7 cellular contexts compared by ENCODE assay signal in the genomic region with DNA sequence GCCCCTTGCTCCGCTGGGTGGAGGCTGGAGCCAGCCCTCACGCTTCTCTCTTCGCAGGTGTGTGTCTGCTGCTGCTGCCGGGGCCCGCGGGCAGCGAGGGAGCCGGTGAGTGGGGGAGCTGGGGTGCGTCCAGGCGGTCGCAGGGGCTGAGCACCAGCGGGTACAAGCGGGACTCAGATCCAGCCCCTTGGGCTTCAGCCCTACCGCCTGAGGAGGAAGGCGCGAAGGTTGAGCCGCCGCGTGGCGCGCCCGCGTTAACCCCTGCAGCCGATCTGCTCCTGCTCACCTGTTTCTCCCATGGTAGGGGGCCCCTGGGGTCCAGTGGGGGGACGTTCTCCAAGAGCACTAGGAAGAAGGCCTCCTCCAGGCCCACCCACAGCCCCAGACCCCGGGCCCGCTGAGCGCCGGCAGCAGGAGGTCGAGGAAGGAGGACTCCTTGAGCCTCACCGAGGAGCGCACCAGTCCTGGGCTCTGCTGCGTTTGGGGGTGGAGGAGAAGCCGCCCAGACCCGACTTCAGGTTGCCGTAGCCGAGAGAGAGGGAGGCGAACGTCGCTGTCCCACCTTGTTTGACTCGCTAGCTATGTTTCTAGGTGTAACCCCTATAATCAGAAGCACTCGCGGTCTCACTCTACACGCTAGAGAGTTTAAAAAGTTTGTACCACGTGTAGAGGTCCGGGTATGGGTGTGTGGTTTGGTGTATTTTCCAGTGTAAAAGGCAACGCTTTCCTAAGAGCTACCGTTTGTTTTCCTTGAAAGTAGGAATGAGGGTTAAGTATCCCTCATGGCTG. TPM values are rescaled to one million over a fixed set of nuclear protein-coding genes. Genes with fewer than 3 reads are reported as not detected.
DNase-seq lines count a peak whose midpoint lies in the region; ATAC-seq and TF ChIP-seq lines count a peak whose summit lies in the region.

No MANE protein-coding gene starts in this region.

- H3K27ac ChIP-seq in stomach = no peak overlapping the region

- in situ Hi-C loops in astrocyte of the spinal cord (cut with HindIII; ENCODE audit: low sequenced_read_pairs) = no loop called here

- peaks cover 38% of the 10 kb centered on the region for H3K27me3 ChIP-seq in H7 (ENCODE audit: control insufficient read depth, insufficient read depth, low read length)
- no peaks in the 10 kb centered on the region for H3K27me3 ChIP-seq in MG63
- H3K27me3 ChIP-seq in stomach = peaks cover 0 to 64% (median 29%) of the 10 kb centered on the region in 3 donors

- ATAC-seq in GM18505 (IDR thresholded peaks at IDR 0.05; ENCODE audit: unreplicated experiment) = peak; percentile 29
- no peak for ATAC-seq in GM18861 (IDR thresholded peaks at IDR 0.05; ENCODE audit: unreplicated experiment)

- H3K4me1 ChIP-seq in stomach = peaks cover 17 to 23% (median 19%) of the 10 kb centered on the region in 4 donors

- TF ChIP-seq CTCF in astrocyte of the spinal cord (IDR thresholded peaks at IDR 0.05; ENCODE audit: low read depth, low read length) (no peak), stomach (IDR thresholded peaks at IDR 0.05) (no peak)

- DNase-seq in H7 = peak; percentile 73
- no peak for DNase-seq in MG63
- no peak for DNase-seq in astrocyte of the spinal cord (ENCODE audit: low read depth, low spot score)
- peak; percentile 8 for DNase-seq in kidney tubule cell (ENCODE audit: low spot score)
- DNase-seq in stomach = no peak

- no peak for TF ChIP-seq POLR2A in GM18505 (IDR thresholded peaks at IDR 0.05; ENCODE audit: borderline replicate concordance, extremely low read depth, insufficient read depth, insufficient read length)
- TF ChIP-seq POLR2A in stomach (IDR thresholded peaks at IDR 0.05) = no peak

- H3K36me3 ChIP-seq in H7 (replicated peaks; ENCODE audit: control insufficient read depth, insufficient read depth, low read length) (no peaks in the 10 kb centered on the region), MG63 (no peaks in the 10 kb centered on the region), stomach (no peaks in the 10 kb centered on the region)

- WGBS in stomach, 5 donors = 3 to 6% (median 4%) methylated on average over 20 to 48 of the region's 48 CpGs

- intact Hi-C loops in stomach (cut with DNase I; ENCODE audit: low total_unique reads) = no loop called here

- H3K9me3 ChIP-seq in MG63 = no peaks in the 10 kb centered on the region
- H3K9me3 ChIP-seq in stomach = no peaks in the 10 kb centered on the region

- H3K4me3 ChIP-seq in H7 (ENCODE audit: insufficient read depth, low read depth, low read length) = peak overlapping the region; percentile 68
- H3K4me3 ChIP-seq in MG63 = peak overlapping the region; percentile 43
- H3K4me3 ChIP-seq in astrocyte of the spinal cord (ENCODE audit: low read depth, low read length) = peak overlapping the region; percentile 45
- H3K4me3 ChIP-seq in stomach = peak overlapping the region; percentile 54 to 72 (median 63)

- no peak for TF ChIP-seq EP300 in stomach (IDR thresholded peaks at IDR 0.05)

RNA-seq across cellular contexts. Expression of a gene that starts 0.8 kb away (rescaled TPM):
- 9.4 and 11.4 TPM in 2 replicates for total RNA-seq in H7 (2014; rRNA removed; shearing (Covaris generic))
- 6.2 and 7.0 TPM in 2 replicates for total RNA-seq in MG63 (2014; rRNA removed; shearing (Covaris generic); ENCODE audit: low replicate concordance)
- 1 to 10 TPM in 2 of 5 donors, not detected in 3; 2.6 to 3.0 TPM for total RNA-seq in stomach
- 1 to 10 TPM in 1 of 3 donors, under 1 TPM in 2; 0.25 to 1.2 (median 0.50) TPM for polyA plus RNA-seq in stomach

Comparison
In these comparisons a context has a peak if more than half of its experiments do, and no peak if none do; other contexts are left out.
1. DNase-seq: peak in H7 (single experiment) and kidney tubule cell (single experiment); none in MG63 (single experiment), astrocyte of the spinal cord (single experiment) and stomach (single experiment).
2. Peak in every context shown above with its lines, with median percentiles within 50 percentile points of each other: H3K4me3 ChIP-seq.